Comparison of ENCODE assay signal across 7 cellular contexts in genomic region chr3:14144423-14145075, GRCh38. TPM values are rescaled to one million over a fixed set of nuclear protein-coding genes. Genes with fewer than 3 reads are reported as not detected.
DNase-seq lines count a peak whose midpoint lies in the region; ATAC-seq and TF ChIP-seq lines count a peak whose summit lies in the region.

No MANE protein-coding gene starts in this region.

- ATAC-seq in T-helper 17 cell (peak; percentile 68), body of pancreas (peak; percentile 97), gastrocnemius medialis (peak; percentile 87 to 94)

- peaks cover 0 to 10% of the 10 kb centered on the region in 2 donors for H3K36me3 ChIP-seq in body of pancreas (replicated peaks in 1 of 2; ENCODE audit: insufficient read depth in 1 of 2, low read depth in 2 of 2)
- H3K36me3 ChIP-seq in gastrocnemius medialis: peaks cover 0 to 51% of the 10 kb centered on the region in 2 donors

- H3K27me3 ChIP-seq in body of pancreas: no peaks in the 10 kb centered on the region
- no peaks in the 10 kb centered on the region for H3K27me3 ChIP-seq in gastrocnemius medialis

- DNase-seq in GM13977 (ENCODE audit: low spot score) (peak; percentile 92), HEK293T (ENCODE audit: extremely low spot score) (peak; percentile 67), M059J (ENCODE audit: low read depth) (peak; percentile 98), T-helper 17 cell (peak; percentile 42 to 63 (median 53)), body of pancreas (peak; percentile 71 to 95 (median 83)), iPS DF 19.7 (ENCODE audit: low read depth, low spot score) (peak; percentile 65), gastrocnemius medialis (peak; percentile 76 to 81)

- H3K27ac ChIP-seq in body of pancreas (peak overlapping the region; percentile 50 to 94 (median 72)), gastrocnemius medialis (peak overlapping the region; percentile 76 to 97 (median 80))

- no peak for TF ChIP-seq POLR2A in body of pancreas (IDR thresholded peaks at IDR 0.05)
- peak in 1 of 2 donors; percentile 5 for TF ChIP-seq POLR2A in gastrocnemius medialis (IDR thresholded peaks at IDR 0.05)

- WGBS in body of pancreas, 2 donors: 26 to 35% methylated on average over 7 of the region's 7 CpGs

- H3K4me1 ChIP-seq in body of pancreas (peaks cover 22% of the 10 kb centered on the region), gastrocnemius medialis (peaks cover 24 to 35% of the 10 kb centered on the region in 2 donors)

- POLR2A ChIA-PET in HEK293T (lab: Yijun Ruan, JAX): interaction anchor here (0.9 kb wide), 1 partner anchor 34 kb away, joined by 5 read pairs; the partner anchor contains the start of genes LSM3 and XPC

- in situ Hi-C loops in GM13977 (cut with MboI; ENCODE audit: low pct_unique_long_range_greater_than_20kb, low sequenced_read_pairs, unreplicated experiment) (no loop called here), gastrocnemius medialis (cut with MboI; ENCODE audit: low sequenced_read_pairs in 4 of 4) (loop anchor here in 1 of 4 donors (25.0 kb wide), 1 partner anchor 918 kb away; the partner anchor contains the start of gene MRPS25)

- CTCF ChIA-PET in HEK293T (lab: Yijun Ruan, JAX): interaction anchor here (0.6 to 0.7 kb wide), 2 partner anchors 45 to 692 kb away, joined by 3 to 4 read pairs; no protein-coding TSS in a partner anchor

- intact Hi-C loops in body of pancreas (cut with DNase I): no loop called here
- intact Hi-C loops in gastrocnemius medialis (cut with DNase I; ENCODE audit: low total_unique reads): no loop called here

- no peaks in the 10 kb centered on the region for H3K9me3 ChIP-seq in T-helper 17 cell (ENCODE audit: control insufficient read depth, low read length, poor library complexity, severe bottlenecking)
- no peaks in the 10 kb centered on the region for H3K9me3 ChIP-seq in body of pancreas
- no peaks in the 10 kb centered on the region for H3K9me3 ChIP-seq in gastrocnemius medialis

- H3K27me3 Mint-ChIP-seq in T-helper 17 cell: no peaks in the 10 kb centered on the region

- peaks cover 8% of the 10 kb centered on the region for H3K36me3 Mint-ChIP-seq in T-helper 17 cell (ENCODE audit: low read depth)

- H3K27ac Mint-ChIP-seq in T-helper 17 cell: peak overlapping the region; percentile 100

- H3K4me3 ChIP-seq in body of pancreas (no peak overlapping the region), gastrocnemius medialis (peak overlapping the region in 3 of 4 donors; percentile 18 to 38 (median 29))

- no peak for TF ChIP-seq CTCF in GM13977 (IDR thresholded peaks at IDR 0.05; ENCODE audit: extremely low read depth, insufficient read depth, missing control alignments)
- TF ChIP-seq CTCF in body of pancreas (IDR thresholded peaks at IDR 0.05): no peak
- no peak for TF ChIP-seq CTCF in gastrocnemius medialis (IDR thresholded peaks at IDR 0.05 in 4 of 5, conservative IDR thresholded peaks at IDR 0.05 in 1 of 5)

- peaks cover 47% of the 10 kb centered on the region for H3K4me1 Mint-ChIP-seq in T-helper 17 cell

- H3K4me3 Mint-ChIP-seq in T-helper 17 cell: peak overlapping the region; percentile 83

TF ChIP-seq in HEK293T, 16 proteins besides CTCF, POLR2A, EP300 and RAD21:
- TF ChIP-seq FOXA1 (IDR thresholded peaks at IDR 0.05): no peak
- TF ChIP-seq ELF4 (IDR thresholded peaks at IDR 0.05): no peak
- no peak for TF ChIP-seq NFRKB (IDR thresholded peaks at IDR 0.05)
- TF ChIP-seq, protein P1, sequence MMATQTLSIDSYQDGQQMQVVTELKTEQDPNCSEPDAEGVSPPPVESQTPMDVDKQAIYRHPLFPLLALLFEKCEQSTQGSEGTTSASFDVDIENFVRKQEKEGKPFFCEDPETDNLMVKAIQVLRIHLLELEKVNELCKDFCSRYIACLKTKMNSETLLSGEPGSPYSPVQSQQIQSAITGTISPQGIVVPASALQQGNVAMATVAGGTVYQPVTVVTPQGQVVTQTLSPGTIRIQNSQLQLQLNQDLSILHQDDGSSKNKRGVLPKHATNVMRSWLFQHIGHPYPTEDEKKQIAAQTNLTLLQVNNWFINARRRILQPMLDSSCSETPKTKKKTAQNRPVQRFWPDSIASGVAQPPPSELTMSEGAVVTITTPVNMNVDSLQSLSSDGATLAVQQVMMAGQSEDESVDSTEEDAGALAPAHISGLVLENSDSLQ (IDR thresholded peaks at IDR 0.05): peak; percentile 57
- no peak for TF ChIP-seq FOXM1 (IDR thresholded peaks at IDR 0.05; ENCODE audit: borderline replicate concordance)
- no peak for TF ChIP-seq L3MBTL2 (conservative IDR thresholded peaks at IDR 0.05)
- TF ChIP-seq LEF1 (IDR thresholded peaks at IDR 0.05; ENCODE audit: borderline replicate concordance): no peak
- TF ChIP-seq FOXK2 (IDR thresholded peaks at IDR 0.05): no peak
- TF ChIP-seq TARDBP (IDR thresholded peaks at IDR 0.05): no peak

RNA-seq across cellular contexts. Expression of gene TMEM43, which starts 19.7 kb away (rescaled TPM):
- total RNA-seq in M059J (2014; rRNA removed; shearing (Covaris generic)): 55.9 and 73.2 TPM in 2 replicates
- total RNA-seq in T-helper 17 cell (10 to 100 TPM; 45.6 to 51.4 TPM), body of pancreas (10 to 100 TPM; 21.8 to 38.4 TPM), gastrocnemius medialis (100 to 1,000 TPM in 1 of 4 donors, 10 to 100 TPM in 3; 68.2 to 128 (median 78.6) TPM)

RNA-seq across cellular contexts. Expression of gene CHCHD4, which starts 19.9 kb away (rescaled TPM):
- total RNA-seq in M059J (2014; rRNA removed; shearing (Covaris generic)): 19.3 and 23.4 TPM in 2 replicates
- total RNA-seq in T-helper 17 cell (1 to 10 TPM; 2.7 to 3.6 TPM), body of pancreas (1 to 10 TPM; 1.3 to 7.0 TPM), gastrocnemius medialis (10 to 100 TPM; 16.2 to 49.4 (median 22.8) TPM)

RNA-seq across cellular contexts. Expression of gene XPC, which starts 33.9 kb away (rescaled TPM):
- total RNA-seq in M059J (2014; rRNA removed; shearing (Covaris generic)): 8.9 and 13.0 TPM in 2 replicates
- total RNA-seq in T-helper 17 cell (10 to 100 TPM; 65.0 to 76.4 TPM), body of pancreas (10 to 100 TPM; 33.2 to 34.9 TPM), gastrocnemius medialis (10 to 100 TPM; 22.0 to 30.6 (median 27.0) TPM)

RNA-seq across cellular contexts. Expression of gene LSM3, which starts 34.1 kb away (rescaled TPM):
- total RNA-seq in M059J (2014; rRNA removed; shearing (Covaris generic)): 23.0 and 34.9 TPM in 2 replicates
- 1 to 10 TPM; 5.5 to 6.3 TPM for total RNA-seq in T-helper 17 cell
- total RNA-seq in body of pancreas: 1 to 10 TPM; 5.3 to 6.0 TPM
- 10 to 100 TPM; 11.6 to 16.8 (median 14.2) TPM for total RNA-seq in gastrocnemius medialis

Comparison
In these comparisons a context has a peak if more than half of its experiments do, and no peak if none do; other contexts are left out.
1. H3K4me3 ChIP-seq: peak in gastrocnemius medialis (3 of 4); none in body of pancreas (0 of 2).
2. Peak in every context shown above with its lines, with median percentiles within 50 percentile points of each other: DNase-seq and ATAC-seq.